In genomic region chr11:9057888-9058287, GRCh38 we compare ENCODE assay signal across 1 cellular context.
A peak's percentile ranks its signal among the peaks of the same experiment; 100 is the strongest.
TF ChIP-seq lines count a peak whose summit lies in the region.

No MANE protein-coding gene starts in this region.

TF ChIP-seq in H1, 55 proteins besides CTCF, POLR2A, EP300 and RAD21:
- TF ChIP-seq SRF (IDR thresholded peaks at IDR 0.05; ENCODE audit: low read depth, low read length), result peak; percentile 75
- no peak for TF ChIP-seq ATF2 (IDR thresholded peaks at IDR 0.05; ENCODE audit: low read length)
TF ChIP-seq in H1: peak in this region for 1.
